1 cellular context compared by ENCODE assay signal in genomic region chr19:10113964-10114650, GRCh38.
TF ChIP-seq lines count a peak whose summit lies in the region.

No MANE protein-coding gene starts in this region.

TF ChIP-seq in K562, 482 proteins besides CTCF, POLR2A, EP300 and RAD21 (continued from another document and continues in another):
- TF ChIP-seq VEZF1 (CRISPR knock-in tag; IDR thresholded peaks at IDR 0.05) (no peak), TEAD2 (tag; IDR thresholded peaks at IDR 0.05) (no peak), ZNF239 (CRISPR knock-in tag; IDR thresholded peaks at IDR 0.05) (no peak), ETS2 (tag; IDR thresholded peaks at IDR 0.05; ENCODE audit: borderline replicate concordance, poor library complexity, severe bottlenecking) (no peak), NFRKB (IDR thresholded peaks at IDR 0.05; ENCODE audit: low read depth) (no peak), PCBP1 (IDR thresholded peaks at IDR 0.05; ENCODE audit: low read depth, low read length, poor library complexity, severe bottlenecking) (peak; percentile 78), MYC (IDR thresholded peaks at IDR 0.05; ENCODE audit: low read depth, low read length) (no peak), MYC (CRISPR knock-in tag; IDR thresholded peaks at IDR 0.05; ENCODE audit: borderline replicate concordance, low read depth) (no peak), ZNF561 (CRISPR knock-in tag; conservative IDR thresholded peaks at IDR 0.05) (no peak), ZKSCAN1 (IDR thresholded peaks at IDR 0.05; ENCODE audit: low read depth, low read length) (no peak), HMGN3 (IDR thresholded peaks at IDR 0.05; ENCODE audit: borderline replicate concordance, extremely low read depth, insufficient read length, low read depth, low read length) (no peak), SREBF1 (IDR thresholded peaks at IDR 0.05; ENCODE audit: borderline replicate concordance, low read depth, low read length) (no peak), DIDO1 (tag; IDR thresholded peaks at IDR 0.05; ENCODE audit: low read depth) (no peak), HNRNPH1 (optimal IDR thresholded peaks at IDR 0.05; ENCODE audit: low read depth, low read length) (peak; percentile 74), E4F1 (CRISPR knock-in tag; IDR thresholded peaks at IDR 0.05; ENCODE audit: borderline replicate concordance) (no peak), MCM2 (IDR thresholded peaks at IDR 0.05; ENCODE audit: low read depth) (no peak), SETDB1 (IDR thresholded peaks at IDR 0.05; ENCODE audit: low read length) (no peak), TCF7L2 (IDR thresholded peaks at IDR 0.05; ENCODE audit: low read depth, low read length) (no peak), NR2F6 (CRISPR knock-in tag; IDR thresholded peaks at IDR 0.05) (no peak), RREB1 (CRISPR knock-in tag; IDR thresholded peaks at IDR 0.05) (no peak), NBN (IDR thresholded peaks at IDR 0.05; ENCODE audit: low read depth) (no peak), POLR2AphosphoS2 (IDR thresholded peaks at IDR 0.05; ENCODE audit: low read length) (peak; percentile 20; the same call in 1 of the 2 replicates), HNRNPLL (IDR thresholded peaks at IDR 0.05; ENCODE audit: low read depth, low read length, poor library complexity, severe bottlenecking) (no peak), RFX5 (IDR thresholded peaks at IDR 0.05; ENCODE audit: low read depth, low read length) (no peak), CHD1 (IDR thresholded peaks at IDR 0.05; ENCODE audit: low read length) (no peak), POLR2B (IDR thresholded peaks at IDR 0.05; ENCODE audit: low read depth, partially characterized antibody) (peak; percentile 47), TARDBP (IDR thresholded peaks at IDR 0.05) (no peak), SMAD3 (CRISPR knock-in tag; conservative IDR thresholded peaks at IDR 0.05) (no peak), KAT8 (IDR thresholded peaks at IDR 0.05; ENCODE audit: low read depth) (no peak), HDAC2 (IDR thresholded peaks at IDR 0.05) (no peak), ZNF764 (CRISPR knock-in tag; IDR thresholded peaks at IDR 0.05; ENCODE audit: low read depth) (no peak), SP1 (CRISPR knock-in tag; IDR thresholded peaks at IDR 0.05) (no peak), ZNF232 (CRISPR knock-in tag; IDR thresholded peaks at IDR 0.05) (no peak), SRSF1 (IDR thresholded peaks at IDR 0.05; ENCODE audit: low read depth, low read length) (peak; percentile 73; the same call in 1 of the 2 replicates), TAF15 (IDR thresholded peaks at IDR 0.05; ENCODE audit: low read depth, low read length) (peak; percentile 86; the same call in 1 of the 2 replicates), ZNF707 (CRISPR knock-in tag; conservative IDR thresholded peaks at IDR 0.05) (no peak), KDM4B (IDR thresholded peaks at IDR 0.05; ENCODE audit: borderline replicate concordance in 2 of 2, low read depth in 1 of 2) (no peak), IRF9 (tag; IDR thresholded peaks at IDR 0.05) (no peak), XRCC4 (IDR thresholded peaks at IDR 0.05; ENCODE audit: extremely low read depth, insufficient read depth, insufficient read length) (no peak), CXXC5 (CRISPR knock-in tag; IDR thresholded peaks at IDR 0.05) (no peak), ILF3 (IDR thresholded peaks at IDR 0.05; ENCODE audit: borderline replicate concordance) (no peak), CREM (IDR thresholded peaks at IDR 0.05; ENCODE audit: low read depth) (no peak), ZFP36 (IDR thresholded peaks at IDR 0.05; ENCODE audit: low read depth, low read length, partially characterized antibody) (no peak), POLR3A (IDR thresholded peaks at IDR 0.05; ENCODE audit: borderline replicate concordance, extremely low read depth, insufficient read depth, insufficient read length) (no peak), SUPT5H (IDR thresholded peaks at IDR 0.05) (peak; percentile 72; the same call in 1 of the 2 replicates), GTF2E2 (tag; IDR thresholded peaks at IDR 0.05) (no peak), NONO (IDR thresholded peaks at IDR 0.05; ENCODE audit: low read depth in 2 of 2, low read length in 1 of 2) (no peak), THAP7 (CRISPR knock-in tag; IDR thresholded peaks at IDR 0.05) (no peak), ZNF395 (CRISPR knock-in tag; IDR thresholded peaks at IDR 0.05) (no peak), GTF2F1 (IDR thresholded peaks at IDR 0.05; ENCODE audit: low read depth, low read length) (no peak), ZBTB7A (IDR thresholded peaks at IDR 0.05; ENCODE audit: borderline replicate concordance, control insufficient read depth, low read depth, low read length) (no peak), RBFOX2 (IDR thresholded peaks at IDR 0.05; ENCODE audit: low read depth, low read length) (peak; percentile 17), SPI1 (IDR thresholded peaks at IDR 0.05; ENCODE audit: borderline replicate concordance, low read depth, low read length) (no peak), E2F6 (IDR thresholded peaks at IDR 0.05; ENCODE audit: borderline replicate concordance in 1 of 2, extremely low read depth in 1 of 2, insufficient read depth in 1 of 2, insufficient read length in 1 of 2, low read depth in 1 of 2, low read length in 1 of 2, poor library complexity in 1 of 2, severe bottlenecking in 1 of 2) (no peak), ETV6 (IDR thresholded peaks at IDR 0.05; ENCODE audit: borderline replicate concordance in 1 of 2, low read depth in 2 of 2, low read length in 1 of 2) (no peak), ETV6 (CRISPR knock-in tag; IDR thresholded peaks at IDR 0.05; ENCODE audit: borderline replicate concordance) (no peak), HDAC6 (IDR thresholded peaks at IDR 0.05; ENCODE audit: low read depth, low read length) (0 out of 2 replicates have a peak, but pooled peaks have one; percentile 46), ZNF384 (IDR thresholded peaks at IDR 0.05; ENCODE audit: low read depth, low read length) (no peak)
